In genomic region chr10:29865700-29866355, GRCh38 we compare ENCODE assay signal across 24 cellular contexts.
DNase-seq lines count a peak whose midpoint lies in the region; ATAC-seq and TF ChIP-seq lines count a peak whose summit lies in the region.
"Had no signal": no experiment of that assay in that cellular context is flagged by ENCODE, and none has a peak within 500 bp of the region (broad histone marks: within the 10 kb centered on the region; RNA-seq: fewer than 3 reads in every experiment).

No MANE protein-coding gene starts in this region.

- peak; percentile 57 for DNase-seq in A172 (ENCODE audit: low spot score)
- peak; percentile 30 for DNase-seq in RWPE1 (ENCODE audit: low spot score)
- DNase-seq in glomerular visceral epithelial cell (ENCODE audit: extremely low spot score), result peak; percentile 57
- DNase-seq in neural crest cell (ENCODE audit: low read depth, low spot score), result no peak
- no peak for DNase-seq in HEK293T (ENCODE audit: extremely low spot score)
- DNase-seq: activated CD4-positive, alpha-beta memory T cell treated with anti-CD3 and anti-CD28 coated beads for 36 hours; activated T-cell treated with anti-CD3 and anti-CD28 coated beads, Interleukin-2, amount 50 U/mL, for 24 hours; C1 segment of cervical spinal cord; cortex of kidney; DMS79; natural killer cell; NCI-H1048; NCI-H2029 treated with DMSO at 0.1 percent for 48 hours; NCI-H510A treated with DMSO at 0.1 percent for 48 hours; stimulated activated CD4-positive, alpha-beta T cell treated with anti-CD3 and anti-CD28 coated beads, Interleukin-12 subunit alpha, Interleukin-12 subunit beta, amount 100 ng/mL, for 4 hours; T-helper 1 cell had no signal

- no peak overlapping the region for H3K27ac ChIP-seq in RWPE1
- H3K27ac ChIP-seq: A549, KMS-11, VCaP had no signal

- H3K27ac Mint-ChIP-seq in neural crest cell (ENCODE audit: unreplicated experiment), result peak overlapping the region; percentile 81
- H3K27ac Mint-ChIP-seq: activated CD4-positive, alpha-beta memory T cell treated with anti-CD3 and anti-CD28 coated beads for 36 hours; activated naive CD4-positive, alpha-beta T cell treated with anti-CD3 and anti-CD28 coated beads, Interleukin-2, amount 50 U/mL, for 72 hours; activated T-cell treated with anti-CD3 and anti-CD28 coated beads, Interleukin-2, amount 50 U/mL, for 24 hours; natural killer cell had no signal

- H3K4me3 Mint-ChIP-seq in neural crest cell, result no peak overlapping the region
- H3K4me3 Mint-ChIP-seq: activated CD4-positive, alpha-beta memory T cell treated with anti-CD3 and anti-CD28 coated beads for 36 hours; activated T-cell treated with anti-CD3 and anti-CD28 coated beads, Interleukin-2, amount 50 U/mL, for 24 hours; brain; natural killer cell had no signal

- H3K36me3 Mint-ChIP-seq in neural crest cell (ENCODE audit: low read depth), result peaks cover 6% of the 10 kb centered on the region
- H3K36me3 Mint-ChIP-seq: activated CD4-positive, alpha-beta memory T cell treated with anti-CD3 and anti-CD28 coated beads for 36 hours; activated naive CD4-positive, alpha-beta T cell treated with anti-CD3 and anti-CD28 coated beads, Interleukin-2, amount 50 U/mL, for 72 hours; brain; natural killer cell had no signal

- CTCF ChIA-PET in RWPE1 (lab: Yijun Ruan, JAX), result interaction anchor here (1.1 kb wide), 1 partner anchor 136 kb away, joined by 3 read pairs; no protein-coding TSS in a partner anchor
- CTCF ChIA-PET in HEK293T (lab: Yijun Ruan, JAX), result no interaction called here

- H3K4me1 Mint-ChIP-seq in neural crest cell, result peaks cover 36% of the 10 kb centered on the region
- H3K4me1 Mint-ChIP-seq: natural killer cell had no signal

- POLR2A ChIA-PET in RWPE1 (lab: Yijun Ruan, JAX; ENCODE audit: low non-redundant PET) (no interaction called here), HEK293T (lab: Yijun Ruan, JAX) (no interaction called here)

- no peaks in the 10 kb centered on the region for H3K27me3 Mint-ChIP-seq in neural crest cell (ENCODE audit: low read depth)
- H3K27me3 Mint-ChIP-seq: activated CD4-positive, alpha-beta memory T cell treated with anti-CD3 and anti-CD28 coated beads for 36 hours; brain had no signal

- no peak for ATAC-seq in GM18858 (IDR thresholded peaks at IDR 0.05; ENCODE audit: unreplicated experiment)
- no peak for ATAC-seq in GM18870 (IDR thresholded peaks at IDR 0.05; ENCODE audit: unreplicated experiment)
- no peak for ATAC-seq in HG03378 (IDR thresholded peaks at IDR 0.05; ENCODE audit: unreplicated experiment)
- ATAC-seq: A549; activated naive CD4-positive, alpha-beta T cell treated with anti-CD3 and anti-CD28 coated beads, Interleukin-2, amount 50 U/mL, for 72 hours; natural killer cell had no signal

- TF ChIP-seq CTCF in RWPE1 (conservative IDR thresholded peaks at IDR 0.05; ENCODE audit: low read depth) (no peak), neural crest cell (conservative IDR thresholded peaks at IDR 0.05) (no peak)

- H3K9me3 Mint-ChIP-seq in neural crest cell, result peaks cover 8% of the 10 kb centered on the region
- H3K9me3 Mint-ChIP-seq: activated CD4-positive, alpha-beta memory T cell treated with anti-CD3 and anti-CD28 coated beads for 36 hours had no signal

TF ChIP-seq in HEK293T, 16 proteins besides CTCF, POLR2A, EP300 and RAD21:
- no peak for TF ChIP-seq TARDBP (IDR thresholded peaks at IDR 0.05)
- no peak for TF ChIP-seq LEF1 (IDR thresholded peaks at IDR 0.05; ENCODE audit: borderline replicate concordance)
- no peak for TF ChIP-seq ELF4 (IDR thresholded peaks at IDR 0.05)
- no peak for TF ChIP-seq FOXA1 (IDR thresholded peaks at IDR 0.05)
- no peak for TF ChIP-seq L3MBTL2 (conservative IDR thresholded peaks at IDR 0.05)
- no peak for TF ChIP-seq HDGF (IDR thresholded peaks at IDR 0.05; ENCODE audit: borderline replicate concordance)
- no peak for TF ChIP-seq PKNOX1 (IDR thresholded peaks at IDR 0.05)
- TF ChIP-seq SUZ12 (IDR thresholded peaks at IDR 0.05), result no peak
- TF ChIP-seq FOXM1 (IDR thresholded peaks at IDR 0.05; ENCODE audit: borderline replicate concordance), result no peak
- no peak for TF ChIP-seq BHLHE40 (IDR thresholded peaks at IDR 0.05; ENCODE audit: borderline replicate concordance)
- no peak for TF ChIP-seq ARNT (IDR thresholded peaks at IDR 0.05)
- TF ChIP-seq CTBP1 (IDR thresholded peaks at IDR 0.05; ENCODE audit: borderline replicate concordance), result no peak
- no peak for TF ChIP-seq SP1 (IDR thresholded peaks at IDR 0.05)

Comparison
In these comparisons a context has a peak if more than half of its experiments do, and no peak if none do; other contexts are left out.
1. DNase-seq: peak in A172 (single experiment), RWPE1 (single experiment) and glomerular visceral epithelial cell (single experiment); none in neural crest cell (single experiment) and HEK293T (single experiment).